ENCODE assay signal across 8 cellular contexts in the genomic region with DNA sequence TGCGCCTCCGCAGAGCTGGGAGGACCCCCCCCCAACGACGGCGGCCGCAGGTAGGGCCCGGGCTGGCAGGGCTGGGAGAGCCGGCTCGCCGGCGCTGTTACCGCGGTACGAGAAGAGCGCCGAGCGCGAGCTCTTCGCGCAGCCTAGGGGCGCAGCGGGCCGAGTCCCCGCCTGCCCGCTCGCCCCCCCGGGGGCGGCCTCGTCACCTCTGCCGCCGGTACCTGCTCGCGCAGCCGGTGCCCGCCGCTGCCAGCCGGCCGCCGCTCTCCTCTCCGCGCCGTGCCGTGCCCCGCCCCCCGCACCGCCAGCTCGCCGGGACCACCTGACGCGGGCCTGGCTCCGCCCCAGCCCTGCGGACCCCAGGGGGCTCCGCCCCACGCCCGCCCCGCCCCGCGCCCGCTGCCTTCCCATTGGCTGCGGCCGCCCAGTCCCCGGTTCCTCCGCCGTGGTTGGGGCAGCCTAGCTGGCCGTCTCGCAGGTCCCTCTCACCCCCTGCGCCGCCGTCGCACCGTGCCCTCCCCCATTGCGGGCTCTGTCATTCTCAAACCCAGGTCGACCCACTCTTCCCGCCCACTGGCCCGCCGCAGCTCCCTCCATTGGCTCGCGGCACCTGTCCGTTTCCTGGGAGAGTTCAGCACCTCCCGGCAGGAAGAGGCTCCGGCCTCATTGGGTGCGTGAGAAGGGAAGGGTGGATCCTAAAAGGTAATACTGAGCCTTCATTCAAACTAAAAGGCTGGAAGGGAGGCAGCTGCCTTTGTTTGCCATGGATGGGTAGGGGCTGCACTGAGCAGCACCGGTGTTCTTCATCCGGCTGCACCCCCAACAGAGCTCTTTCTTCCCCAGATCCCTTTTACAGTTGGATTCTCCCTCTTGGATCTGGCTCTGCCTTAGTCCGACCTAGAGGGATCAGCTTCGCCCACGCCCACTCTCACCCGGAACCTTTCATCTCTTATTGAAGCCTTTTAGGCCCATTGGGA. TPM values are rescaled to one million over a fixed set of nuclear protein-coding genes. Genes with fewer than 3 reads are reported as not detected.
DNase-seq lines count a peak whose midpoint lies in the region; ATAC-seq and TF ChIP-seq lines count a peak whose summit lies in the region.

MAP3K9 (minus strand) TSS at position 276 of the 977 bp plus-strand sequence. CDS start 342 bp downstream, outside the sequence.

- peak; percentile 54 for DNase-seq in AG08395 (ENCODE audit: low spot score)
- peak; percentile 96 for DNase-seq in NCI-H2227 treated with DMSO at 0.1 percent for 48 hours (lab: John Stamatoyannopoulos, UW)
- peak; percentile 98 for DNase-seq in cerebellar nuclear complex (lab: John Stamatoyannopoulos, UW)
- peak; percentile 95 to 97 for DNase-seq in left colon
- peak; percentile 95 for DNase-seq in stimulated activated CD4-positive, alpha-beta T cell treated with anti-CD3 and anti-CD28 coated beads, Interleukin-1b, Interleukin-23, amount 100 ng/mL, for 48 hours

- intact Hi-C loops in left colon (cut with DNase I, micrococcal nuclease): no loop called here

- in situ Hi-C loops in GM18951 (cut with MboI; ENCODE audit: low sequenced_read_pairs, unreplicated experiment): loop anchor here (10.0 kb wide), 2 partner anchors 165 to 185 kb away; no protein-coding TSS in a partner anchor

- ATAC-seq in HG03175 (IDR thresholded peaks at IDR 0.05; ENCODE audit: unreplicated experiment): peak; percentile 89
- ATAC-seq in activated CD4-positive, CD25-positive, alpha-beta regulatory T cell treated with anti-CD3 and anti-CD28 coated beads, Interleukin-2, amount 50 U/mL, for 24 hours: peak; percentile 88 to 92
- ATAC-seq in left colon: peak; percentile 94

- peak; percentile 50 for TF ChIP-seq POLR2A in GM18951 (IDR thresholded peaks at IDR 0.05; ENCODE audit: extremely low read depth, insufficient read depth, insufficient read length)

RNA-seq across cellular contexts. Expression of gene MAP3K9, which starts in this region (rescaled TPM):
- total RNA-seq in left colon: 10 to 100 TPM; 10.0 to 12.4 TPM

Comparison
In these comparisons a context has a peak if more than half of its experiments do, and no peak if none do; other contexts are left out.
1. Peak in every context shown above with its lines: DNase-seq and ATAC-seq.